1 cellular context compared by ENCODE assay signal in the genomic region with DNA sequence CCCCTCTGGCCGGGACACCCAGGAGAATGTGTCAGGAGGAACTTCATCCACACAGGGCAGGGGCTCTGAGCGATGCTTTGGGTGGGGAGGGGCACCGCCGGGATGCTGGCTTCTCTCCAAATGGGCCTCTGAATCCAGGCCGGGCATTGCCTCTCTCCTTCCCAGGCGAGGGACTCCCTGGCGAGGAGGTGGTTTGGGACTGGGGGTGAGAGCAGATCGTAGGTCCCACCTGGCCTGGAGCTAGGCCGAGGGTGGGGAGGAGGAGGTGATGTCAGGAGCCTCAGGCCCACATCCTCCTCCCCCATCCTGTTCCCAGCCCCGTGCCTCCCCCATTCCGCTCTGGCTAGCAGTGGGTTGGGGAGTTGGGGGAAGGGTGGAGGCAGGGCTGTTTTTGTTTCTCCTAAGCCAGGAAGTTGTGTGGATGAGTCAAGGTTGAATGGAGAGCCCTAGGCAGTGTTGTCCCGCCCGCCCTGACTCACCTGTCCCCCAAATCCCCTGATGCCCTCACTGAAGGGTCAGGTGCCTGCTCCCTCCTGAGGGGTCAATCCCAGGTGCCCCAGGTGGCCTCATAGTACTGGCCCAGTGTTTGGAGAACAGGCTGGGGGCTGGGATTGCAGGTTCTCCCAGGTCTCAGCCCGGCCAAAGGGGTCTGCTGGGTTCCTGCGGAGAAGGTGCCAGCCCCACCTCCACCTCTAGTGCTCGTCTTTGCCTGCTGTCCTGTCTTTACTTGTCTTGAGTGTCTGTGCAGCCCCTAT.
TF ChIP-seq lines count a peak whose summit lies in the region.

No MANE protein-coding gene starts in this region.

TF ChIP-seq in H1, 55 proteins besides CTCF, POLR2A, EP300 and RAD21:
- no peak for TF ChIP-seq YY1 (IDR thresholded peaks at IDR 0.05; ENCODE audit: low read depth, low read length)
- TF ChIP-seq, protein P1, sequence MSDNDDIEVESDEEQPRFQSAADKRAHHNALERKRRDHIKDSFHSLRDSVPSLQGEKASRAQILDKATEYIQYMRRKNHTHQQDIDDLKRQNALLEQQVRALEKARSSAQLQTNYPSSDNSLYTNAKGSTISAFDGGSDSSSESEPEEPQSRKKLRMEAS (IDR thresholded peaks at IDR 0.05) = 0 out of 2 replicates have a peak, but pooled peaks have one; percentile 64
- TF ChIP-seq POLR2AphosphoS5 (IDR thresholded peaks at IDR 0.05; ENCODE audit: low read depth, low read length) = peak; percentile 77
- TF ChIP-seq MAFK (IDR thresholded peaks at IDR 0.05; ENCODE audit: low read depth, low read length) = no peak
- TF ChIP-seq CHD1 (IDR thresholded peaks at IDR 0.05; ENCODE audit: low read depth, low read length) = no peak
- TF ChIP-seq SP1 (IDR thresholded peaks at IDR 0.05; ENCODE audit: low read depth, low read length) = peak; percentile 78; the same call in 1 of the 2 replicates
- TF ChIP-seq CREB1 (IDR thresholded peaks at IDR 0.05) = peak; percentile 41; the same call in 1 of the 2 replicates
- peak; percentile 50; the same call in 1 of the 2 replicates for TF ChIP-seq GTF2F1 (IDR thresholded peaks at IDR 0.05; ENCODE audit: borderline replicate concordance, low read depth, low read length)
- no peak for TF ChIP-seq HDAC6 (IDR thresholded peaks at IDR 0.05; ENCODE audit: low read depth, low read length)
- no peak for TF ChIP-seq CBX5 (IDR thresholded peaks at IDR 0.05; ENCODE audit: low read depth, low read length)
- TF ChIP-seq CTBP2 (IDR thresholded peaks at IDR 0.05; ENCODE audit: borderline replicate concordance, insufficient read depth, insufficient read length, low read length) = no peak
- no peak for TF ChIP-seq PHF8 (conservative IDR thresholded peaks at IDR 0.05; ENCODE audit: low read depth, low read length)
- peak; percentile 56; the same call in 1 of the 2 replicates for TF ChIP-seq TBP (IDR thresholded peaks at IDR 0.05; ENCODE audit: low read depth, low read length)
- no peak for TF ChIP-seq ZNF274 (IDR thresholded peaks at IDR 0.05; ENCODE audit: borderline replicate concordance, extremely low read depth, low read length)
- peak; percentile 61; the same call in 1 of the 2 replicates for TF ChIP-seq TAF1 (IDR thresholded peaks at IDR 0.05; ENCODE audit: low read depth, low read length)
- TF ChIP-seq CHD7 (IDR thresholded peaks at IDR 0.05; ENCODE audit: insufficient replicate concordance, low read length) = no peak
- TF ChIP-seq BCL11A (IDR thresholded peaks at IDR 0.05; ENCODE audit: low read depth in 2 of 2, low read length in 2 of 2) = no peak
- no peak for TF ChIP-seq RXRA (IDR thresholded peaks at IDR 0.05; ENCODE audit: insufficient read depth, low read depth, low read length)
- no peak for TF ChIP-seq KDM1A (IDR thresholded peaks at IDR 0.05; ENCODE audit: borderline replicate concordance, low read length)
- no peak for TF ChIP-seq JUN (IDR thresholded peaks at IDR 0.05; ENCODE audit: low read depth, low read length)
- peak; percentile 53 for TF ChIP-seq ASH2L (IDR thresholded peaks at IDR 0.05; ENCODE audit: low read length)
- peak; percentile 65 for TF ChIP-seq JUND (IDR thresholded peaks at IDR 0.05; ENCODE audit: low read length)
- TF ChIP-seq ATF2 (IDR thresholded peaks at IDR 0.05; ENCODE audit: low read length) = peak; percentile 73
- 0 out of 2 replicates have a peak, but pooled peaks have one; percentile 9 for TF ChIP-seq TCF12 (IDR thresholded peaks at IDR 0.05; ENCODE audit: low read depth, low read length)
- no peak for TF ChIP-seq NANOG (IDR thresholded peaks at IDR 0.05; ENCODE audit: insufficient read depth, low read depth, low read length, poor library complexity, severe bottlenecking)
- TF ChIP-seq TEAD4 (IDR thresholded peaks at IDR 0.05; ENCODE audit: low read depth, low read length) = no peak
- peak; percentile 50 for TF ChIP-seq TAF7 (optimal IDR thresholded peaks at IDR 0.05; ENCODE audit: borderline replicate concordance, low read depth, low read length)
- no peak for TF ChIP-seq RFX5 (IDR thresholded peaks at IDR 0.05; ENCODE audit: borderline replicate concordance, low read depth, low read length)
- 0 out of 4 replicates have a peak, but pooled peaks of 1 of the 2 experiments have one; percentile 44 for TF ChIP-seq SIN3A (conservative IDR thresholded peaks at IDR 0.05 in 1 of 2, IDR thresholded peaks at IDR 0.05 in 1 of 2; ENCODE audit: low read depth in 1 of 2, low read length in 2 of 2)
- TF ChIP-seq KDM4A (IDR thresholded peaks at IDR 0.05; ENCODE audit: low read depth, low read length, severe bottlenecking) = no peak
- 0 out of 2 replicates have a peak, but pooled peaks have one; percentile 2 for TF ChIP-seq SRF (IDR thresholded peaks at IDR 0.05; ENCODE audit: low read depth, low read length)
- no peak for TF ChIP-seq EZH2 (IDR thresholded peaks at IDR 0.05; ENCODE audit: low read depth, low read length, severe bottlenecking)
- no peak for TF ChIP-seq HDAC2 (IDR thresholded peaks at IDR 0.05; ENCODE audit: borderline replicate concordance in 1 of 2, low read depth in 2 of 2, low read length in 2 of 2)
- TF ChIP-seq SP4 (IDR thresholded peaks at IDR 0.05; ENCODE audit: low read length) = no peak
- TF ChIP-seq BRCA1 (IDR thresholded peaks at IDR 0.05; ENCODE audit: low read depth, low read length) = no peak
